19 cellular contexts compared by ENCODE assay signal in genomic region chr5:135566422-135567416, GRCh38. TPM values are rescaled to one million over a fixed set of nuclear protein-coding genes. Genes with fewer than 3 reads are reported as not detected.
DNase-seq lines count a peak whose midpoint lies in the region; ATAC-seq and TF ChIP-seq lines count a peak whose summit lies in the region.
"Had no signal": no experiment of that assay in that cellular context is flagged by ENCODE, and none has a peak within 500 bp of the region (broad histone marks: within the 10 kb centered on the region; RNA-seq: fewer than 3 reads in every experiment).

No MANE protein-coding gene starts in this region.

- no peaks in the 10 kb centered on the region for H3K36me3 ChIP-seq in left ventricle myocardium inferior
- H3K36me3 ChIP-seq: BLaER1, heart left ventricle, stomach, upper lobe of right lung had no signal

- ATAC-seq in left cardiac atrium (no peak), GM21786 (IDR thresholded peaks at IDR 0.05; ENCODE audit: unreplicated experiment) (no peak)

- peaks cover 55% of the 10 kb centered on the region for H3K27me3 ChIP-seq in left ventricle myocardium inferior (ENCODE audit: low read depth)
- H3K27me3 ChIP-seq: BLaER1 had no signal

- H3K9me3 ChIP-seq in left ventricle myocardium inferior (replicated peaks), result no peaks in the 10 kb centered on the region
- H3K9me3 ChIP-seq: BLaER1, heart left ventricle, stomach, upper lobe of right lung had no signal

- H3K4me3 ChIP-seq in left ventricle myocardium inferior, result no peak overlapping the region
- H3K4me3 ChIP-seq: BLaER1, heart left ventricle, lung, stomach, upper lobe of right lung had no signal

- CTCF ChIA-PET in RWPE1 (lab: Yijun Ruan, JAX) (interaction anchor here (0.5 to 4.7 kb wide), 55 partner anchors 8 to 628 kb away, joined by 3 to 80 read pairs (median 4); partner anchors contain the start of genes CXCL14 and SLC25A48), GM10248 (lab: Yijun Ruan, JAX) (interaction anchor here (0.6 to 29.6 kb wide), 32 partner anchors 9 to 681 kb away, joined by 3 to 914 read pairs (median 6); partner anchors contain the start of genes CXCL14, DCANP1 and TIFAB)

- intact Hi-C loops in left ventricle myocardium inferior (cut with micrococcal nuclease) (no loop called here), left cardiac atrium (cut with DNase I) (loop anchor here in 1 of 2 donors (10.0 kb wide), 1 partner anchor 648 kb away; no protein-coding TSS in a partner anchor)

- POLR2A ChIA-PET in RWPE1 (lab: Yijun Ruan, JAX; ENCODE audit: low non-redundant PET), result interaction anchor here (0.7 kb wide), 1 partner anchor 203 kb away, joined by 8 read pairs; no protein-coding TSS in a partner anchor
- POLR2A ChIA-PET in GM10248 (lab: Yijun Ruan, JAX), result interaction anchor here (0.7 kb wide), 1 partner anchor 83 kb away, joined by 6 read pairs; no protein-coding TSS in a partner anchor

- no peak overlapping the region for H3K27ac ChIP-seq in left ventricle myocardium inferior (replicated peaks)
- H3K27ac ChIP-seq in RWPE1, result no peak overlapping the region
- H3K27ac ChIP-seq: BLaER1, heart left ventricle, parathyroid adenoma, stomach, upper lobe of right lung had no signal

- peak; percentile 19 for TF ChIP-seq CTCF in left ventricle myocardium inferior (IDR thresholded peaks at IDR 0.05; ENCODE audit: borderline replicate concordance)
- peak; percentile 38 for TF ChIP-seq CTCF in RWPE1 (conservative IDR thresholded peaks at IDR 0.05; ENCODE audit: low read depth)
- no peak for TF ChIP-seq CTCF in GM10248 (IDR thresholded peaks at IDR 0.05; ENCODE audit: control extremely low read depth, extremely low read depth, low read depth, missing control alignments)

- DNase-seq in left ventricle myocardium inferior, result no peak
- DNase-seq in left cardiac atrium, result no peak
- no peak for DNase-seq in RWPE1 (ENCODE audit: low spot score)
- peak; percentile 71 for DNase-seq in kidney tubule cell (ENCODE audit: low spot score)
- DNase-seq in Kasumi-1 (lab: John Stamatoyannopoulos, UW), result no peak
- no peak for DNase-seq in medulla oblongata (ENCODE audit: extremely low spot score)
- DNase-seq in GM10248 (ENCODE audit: extremely low spot score), result no peak
- DNase-seq: NCI-H1417 treated with DMSO at 0.1 percent for 48 hours had no signal

- H3K4me1 ChIP-seq in left ventricle myocardium inferior, result no peaks in the 10 kb centered on the region
- H3K4me1 ChIP-seq: heart left ventricle, parathyroid adenoma, stomach, upper lobe of right lung had no signal

RNA-seq across cellular contexts. Expression of gene CXCL14, which starts 12.1 kb away (rescaled TPM):
- total RNA-seq in left ventricle myocardium inferior (0.49 TPM), left cardiac atrium (10 to 100 TPM; 11.2 to 11.7 TPM)
- total RNA-seq: activated CD4-positive, alpha-beta T cell treated with anti-CD3 and anti-CD28 coated beads for 36 hours; activated naive CD4-positive, alpha-beta T cell treated with anti-CD3 and anti-CD28 coated beads, Interleukin-2, amount 50 U/mL, for 72 hours; activated T-helper 1 cell treated with anti-CD3 and anti-CD28 coated beads, Interleukin-12 subunit alpha, Interleukin-12 subunit beta, Interleukin-2, Interleukin-4 antibody, amounts not matched to agents 30 ng/mL and 10 ng/mL and 1 ng/mL, durations not matched to agents 14 hours and 24 hours and 36 hours; LHCN-M2 had no signal

RNA-seq across cellular contexts. Expression of gene NEUROG1, which starts 31.0 kb away (rescaled TPM):
- not detected for total RNA-seq in left ventricle myocardium inferior
- not detected for total RNA-seq in left cardiac atrium
- total RNA-seq: activated CD4-positive, alpha-beta T cell treated with anti-CD3 and anti-CD28 coated beads for 36 hours; activated naive CD4-positive, alpha-beta T cell treated with anti-CD3 and anti-CD28 coated beads, Interleukin-2, amount 50 U/mL, for 72 hours; activated T-helper 1 cell treated with anti-CD3 and anti-CD28 coated beads, Interleukin-12 subunit alpha, Interleukin-12 subunit beta, Interleukin-2, Interleukin-4 antibody, amounts not matched to agents 30 ng/mL and 10 ng/mL and 1 ng/mL, durations not matched to agents 14 hours and 24 hours and 36 hours; heart left ventricle; LHCN-M2; lung; stomach; upper lobe of right lung had no signal
